8 cellular contexts compared by ENCODE assay signal in the genomic region with DNA sequence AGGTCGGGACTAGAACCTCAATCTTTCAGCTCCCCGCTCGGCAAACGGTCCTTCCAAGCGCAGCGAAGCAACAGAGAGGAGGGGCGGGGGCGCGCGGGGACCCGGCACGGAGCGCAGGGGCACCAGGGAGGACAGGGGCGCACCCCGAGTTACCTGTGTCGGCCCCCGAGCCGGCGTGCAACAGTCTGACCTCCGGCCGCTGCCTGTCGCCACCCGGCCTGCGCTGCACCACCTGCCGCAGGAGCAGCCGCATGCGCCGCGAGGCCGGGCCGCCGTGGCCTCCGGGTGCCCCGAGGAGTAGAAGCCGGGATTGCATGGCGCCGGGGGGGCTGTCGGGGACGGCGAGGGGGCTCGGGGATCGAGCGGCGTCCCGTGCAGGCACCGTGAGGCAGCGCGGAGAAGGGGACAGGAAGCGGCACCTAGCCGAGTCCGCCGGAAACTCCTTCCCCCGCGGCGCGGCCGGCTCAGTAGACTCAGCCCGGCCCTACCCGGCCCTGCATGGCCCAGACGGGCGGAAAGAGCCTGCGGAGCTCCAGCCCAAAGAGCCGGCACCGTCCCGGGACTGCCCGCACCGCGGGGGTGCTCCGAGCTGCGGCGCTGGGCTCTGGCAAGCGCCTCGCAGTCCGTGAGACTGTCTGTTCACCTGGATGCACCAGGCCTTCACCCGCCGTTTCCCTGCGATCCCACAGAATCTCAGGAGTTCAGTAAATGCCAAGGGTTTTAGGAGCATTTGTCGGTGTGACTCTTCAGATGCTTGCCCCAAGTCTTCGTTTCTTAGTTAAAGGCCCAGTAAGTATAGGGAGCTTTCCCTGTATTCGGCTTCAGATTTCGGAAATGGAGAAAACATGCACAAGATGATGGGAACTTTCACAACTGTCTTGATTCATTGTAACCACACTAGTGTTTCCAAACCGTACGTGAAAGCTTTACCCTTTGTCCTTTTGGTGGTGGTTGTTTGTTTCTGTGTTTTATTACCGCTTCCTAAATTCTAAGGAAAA.
DNase-seq lines count a peak whose midpoint lies in the region; ATAC-seq and TF ChIP-seq lines count a peak whose summit lies in the region.

A gene (minus strand): TSS at position 410 of the 998 bp plus-strand sequence. CDS start 94 bp downstream, at position 316.

- TF ChIP-seq CTCF in choroid plexus epithelial cell (conservative IDR thresholded peaks at IDR 0.05; ENCODE audit: low read depth, low read length) = no peak

- H3K79me2 ChIP-seq in ACC112 (ENCODE audit: control insufficient read depth, insufficient read depth, low read length, unreplicated experiment) = peaks cover 30% of the 10 kb centered on the region

- peak; percentile 34 for DNase-seq in NCI-H345 treated with DMSO at 0.1 percent for 48 hours (lab: John Stamatoyannopoulos, UW; ENCODE audit: unreplicated experiment)
- peak; percentile 77 for DNase-seq in activated CD4-positive, alpha-beta T cell treated with anti-CD3 and anti-CD28 coated beads for 24 hours (ENCODE audit: low read depth in 2 of 2)
- DNase-seq in choroid plexus epithelial cell (ENCODE audit: low read depth) = peak; percentile 82
- peak; percentile 77 for DNase-seq in kidney glomerular epithelial cell (lab: John Stamatoyannopoulos, UW)
- DNase-seq in stimulated activated CD4-positive, alpha-beta T cell treated with anti-CD3 and anti-CD28 coated beads, Interleukin-1b, Interleukin-23, amount 100 ng/mL, for 1 hour (ENCODE audit: low read depth in 2 of 2) = peak; percentile 55 to 72

- H3K27ac ChIP-seq in ACC112 (ENCODE audit: low read depth, low read length) = peak within 1 kb of the TSS; percentile 48

- peaks cover 12% of the 10 kb centered on the region for H3K4me1 ChIP-seq in ACC112 (ENCODE audit: control insufficient read depth, insufficient read depth, low read length, unreplicated experiment)

- peak; percentile 65 for TF ChIP-seq POLR2A in GM18526 (IDR thresholded peaks at IDR 0.05; ENCODE audit: extremely low read depth, insufficient read length)

- H2AFZ ChIP-seq in ACC112 (ENCODE audit: low read length, unreplicated experiment) = peak within 1 kb of the TSS; percentile 100

- ATAC-seq in HG03066 (IDR thresholded peaks at IDR 0.05; ENCODE audit: low read depth, unreplicated experiment) = peak; percentile 85

- no peaks in the 10 kb centered on the region for H3K27me3 ChIP-seq in ACC112 (ENCODE audit: insufficient read depth, low read length)

- H3K36me3 ChIP-seq in ACC112 (ENCODE audit: insufficient read depth, low read length) = no peaks in the 10 kb centered on the region

- H3K4me3 ChIP-seq in ACC112 (ENCODE audit: low read depth, low read length) (peak within 1 kb of the TSS; percentile 80), choroid plexus epithelial cell (ENCODE audit: low read depth, low read length) (peak within 1 kb of the TSS; percentile 82)

Comparison
In these comparisons a context has a peak if more than half of its experiments do, and no peak if none do; other contexts are left out.
1. Peak in every context shown above with its lines: DNase-seq, ATAC-seq, H3K4me3 ChIP-seq and H3K27ac ChIP-seq.